Comparison of ENCODE assay signal across 1 cellular context in genomic region chr9:137115394-137116026, GRCh38.
TF ChIP-seq lines count a peak whose summit lies in the region.

No MANE protein-coding gene starts in this region.

TF ChIP-seq in WTC11, 78 proteins besides CTCF, POLR2A, EP300 and RAD21 (continued from another document):
- TF ChIP-seq, protein P1, sequence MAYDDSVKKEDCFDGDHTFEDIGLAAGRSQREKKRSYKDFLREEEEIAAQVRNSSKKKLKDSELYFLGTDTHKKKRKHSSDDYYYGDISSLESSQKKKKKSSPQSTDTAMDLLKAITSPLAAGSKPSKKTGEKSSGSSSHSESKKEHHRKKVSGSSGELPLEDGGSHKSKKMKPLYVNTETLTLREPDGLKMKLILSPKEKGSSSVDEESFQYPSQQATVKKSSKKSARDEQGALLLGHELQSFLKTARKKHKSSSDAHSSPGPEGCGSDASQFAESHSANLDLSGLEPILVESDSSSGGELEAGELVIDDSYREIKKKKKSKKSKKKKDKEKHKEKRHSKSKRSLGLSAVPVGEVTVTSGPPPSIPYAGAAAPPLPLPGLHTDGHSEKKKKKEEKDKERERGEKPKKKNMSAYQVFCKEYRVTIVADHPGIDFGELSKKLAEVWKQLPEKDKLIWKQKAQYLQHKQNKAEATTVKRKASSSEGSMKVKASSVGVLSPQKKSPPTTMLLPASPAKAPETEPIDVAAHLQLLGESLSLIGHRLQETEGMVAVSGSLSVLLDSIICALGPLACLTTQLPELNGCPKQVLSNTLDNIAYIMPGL (CRISPR knock-in tag; IDR thresholded peaks at IDR 0.05) = no peak
- TF ChIP-seq FOXK1 (CRISPR knock-in tag; IDR thresholded peaks at IDR 0.05) (no peak), NR3C1 (CRISPR knock-in tag; conservative IDR thresholded peaks at IDR 0.05; ENCODE audit: low read depth) (no peak), PRRX2 (CRISPR knock-in tag; IDR thresholded peaks at IDR 0.05) (no peak), EMX1 (CRISPR knock-in tag; IDR thresholded peaks at IDR 0.05) (no peak), ZNF396 (CRISPR knock-in tag; IDR thresholded peaks at IDR 0.05; ENCODE audit: borderline replicate concordance) (no peak), GRHL2 (CRISPR knock-in tag; IDR thresholded peaks at IDR 0.05; ENCODE audit: insufficient replicate concordance, severe bottlenecking) (no peak), ZBTB43 (CRISPR knock-in tag; IDR thresholded peaks at IDR 0.05) (no peak), ZNF138 (CRISPR knock-in tag; conservative IDR thresholded peaks at IDR 0.05) (no peak), ZNF263 (CRISPR knock-in tag; IDR thresholded peaks at IDR 0.05; ENCODE audit: low read depth) (no peak), OVOL2 (CRISPR knock-in tag; IDR thresholded peaks at IDR 0.05; ENCODE audit: borderline replicate concordance) (no peak)
- TF ChIP-seq, protein P2, sequence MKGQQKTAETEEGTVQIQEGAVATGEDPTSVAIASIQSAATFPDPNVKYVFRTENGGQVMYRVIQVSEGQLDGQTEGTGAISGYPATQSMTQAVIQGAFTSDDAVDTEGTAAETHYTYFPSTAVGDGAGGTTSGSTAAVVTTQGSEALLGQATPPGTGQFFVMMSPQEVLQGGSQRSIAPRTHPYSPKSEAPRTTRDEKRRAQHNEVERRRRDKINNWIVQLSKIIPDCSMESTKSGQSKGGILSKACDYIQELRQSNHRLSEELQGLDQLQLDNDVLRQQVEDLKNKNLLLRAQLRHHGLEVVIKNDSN (CRISPR knock-in tag; IDR thresholded peaks at IDR 0.05) = no peak
- TF ChIP-seq, protein P3, sequence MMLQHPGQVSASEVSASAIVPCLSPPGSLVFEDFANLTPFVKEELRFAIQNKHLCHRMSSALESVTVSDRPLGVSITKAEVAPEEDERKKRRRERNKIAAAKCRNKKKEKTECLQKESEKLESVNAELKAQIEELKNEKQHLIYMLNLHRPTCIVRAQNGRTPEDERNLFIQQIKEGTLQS (CRISPR knock-in tag; conservative IDR thresholded peaks at IDR 0.05) = no peak
- TF ChIP-seq, protein P4, sequence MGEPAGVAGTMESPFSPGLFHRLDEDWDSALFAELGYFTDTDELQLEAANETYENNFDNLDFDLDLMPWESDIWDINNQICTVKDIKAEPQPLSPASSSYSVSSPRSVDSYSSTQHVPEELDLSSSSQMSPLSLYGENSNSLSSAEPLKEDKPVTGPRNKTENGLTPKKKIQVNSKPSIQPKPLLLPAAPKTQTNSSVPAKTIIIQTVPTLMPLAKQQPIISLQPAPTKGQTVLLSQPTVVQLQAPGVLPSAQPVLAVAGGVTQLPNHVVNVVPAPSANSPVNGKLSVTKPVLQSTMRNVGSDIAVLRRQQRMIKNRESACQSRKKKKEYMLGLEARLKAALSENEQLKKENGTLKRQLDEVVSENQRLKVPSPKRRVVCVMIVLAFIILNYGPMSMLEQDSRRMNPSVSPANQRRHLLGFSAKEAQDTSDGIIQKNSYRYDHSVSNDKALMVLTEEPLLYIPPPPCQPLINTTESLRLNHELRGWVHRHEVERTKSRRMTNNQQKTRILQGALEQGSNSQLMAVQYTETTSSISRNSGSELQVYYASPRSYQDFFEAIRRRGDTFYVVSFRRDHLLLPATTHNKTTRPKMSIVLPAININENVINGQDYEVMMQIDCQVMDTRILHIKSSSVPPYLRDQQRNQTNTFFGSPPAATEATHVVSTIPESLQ (CRISPR knock-in tag; IDR thresholded peaks at IDR 0.05) = no peak
- TF ChIP-seq, protein P5, sequence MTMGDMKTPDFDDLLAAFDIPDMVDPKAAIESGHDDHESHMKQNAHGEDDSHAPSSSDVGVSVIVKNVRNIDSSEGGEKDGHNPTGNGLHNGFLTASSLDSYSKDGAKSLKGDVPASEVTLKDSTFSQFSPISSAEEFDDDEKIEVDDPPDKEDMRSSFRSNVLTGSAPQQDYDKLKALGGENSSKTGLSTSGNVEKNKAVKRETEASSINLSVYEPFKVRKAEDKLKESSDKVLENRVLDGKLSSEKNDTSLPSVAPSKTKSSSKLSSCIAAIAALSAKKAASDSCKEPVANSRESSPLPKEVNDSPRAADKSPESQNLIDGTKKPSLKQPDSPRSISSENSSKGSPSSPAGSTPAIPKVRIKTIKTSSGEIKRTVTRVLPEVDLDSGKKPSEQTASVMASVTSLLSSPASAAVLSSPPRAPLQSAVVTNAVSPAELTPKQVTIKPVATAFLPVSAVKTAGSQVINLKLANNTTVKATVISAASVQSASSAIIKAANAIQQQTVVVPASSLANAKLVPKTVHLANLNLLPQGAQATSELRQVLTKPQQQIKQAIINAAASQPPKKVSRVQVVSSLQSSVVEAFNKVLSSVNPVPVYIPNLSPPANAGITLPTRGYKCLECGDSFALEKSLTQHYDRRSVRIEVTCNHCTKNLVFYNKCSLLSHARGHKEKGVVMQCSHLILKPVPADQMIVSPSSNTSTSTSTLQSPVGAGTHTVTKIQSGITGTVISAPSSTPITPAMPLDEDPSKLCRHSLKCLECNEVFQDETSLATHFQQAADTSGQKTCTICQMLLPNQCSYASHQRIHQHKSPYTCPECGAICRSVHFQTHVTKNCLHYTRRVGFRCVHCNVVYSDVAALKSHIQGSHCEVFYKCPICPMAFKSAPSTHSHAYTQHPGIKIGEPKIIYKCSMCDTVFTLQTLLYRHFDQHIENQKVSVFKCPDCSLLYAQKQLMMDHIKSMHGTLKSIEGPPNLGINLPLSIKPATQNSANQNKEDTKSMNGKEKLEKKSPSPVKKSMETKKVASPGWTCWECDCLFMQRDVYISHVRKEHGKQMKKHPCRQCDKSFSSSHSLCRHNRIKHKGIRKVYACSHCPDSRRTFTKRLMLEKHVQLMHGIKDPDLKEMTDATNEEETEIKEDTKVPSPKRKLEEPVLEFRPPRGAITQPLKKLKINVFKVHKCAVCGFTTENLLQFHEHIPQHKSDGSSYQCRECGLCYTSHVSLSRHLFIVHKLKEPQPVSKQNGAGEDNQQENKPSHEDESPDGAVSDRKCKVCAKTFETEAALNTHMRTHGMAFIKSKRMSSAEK (CRISPR knock-in tag; IDR thresholded peaks at IDR 0.05; ENCODE audit: borderline replicate concordance) = no peak
